Comparison of ENCODE assay signal across 26 cellular contexts in the genomic region with DNA sequence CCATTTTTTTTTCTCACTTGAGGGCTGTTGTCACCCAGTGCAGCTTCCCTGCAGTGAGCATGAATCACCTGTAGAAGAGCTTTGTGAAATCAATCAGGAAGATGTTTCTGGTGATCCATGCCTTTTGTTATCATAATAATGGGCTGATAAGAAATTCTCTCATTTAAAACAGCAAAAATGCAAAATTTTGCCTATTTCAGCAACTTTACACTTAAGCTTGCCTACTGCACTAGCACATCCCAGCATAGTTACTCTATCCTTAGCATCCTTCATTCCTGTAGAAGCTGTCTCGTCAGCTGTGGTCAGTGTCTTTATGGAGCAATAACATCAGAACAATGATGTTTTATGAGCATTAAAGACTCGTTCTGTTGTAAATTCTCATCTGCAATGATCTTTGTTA.
"Had no signal": no experiment of that assay in that cellular context is flagged by ENCODE, and none has a peak within 500 bp of the region (broad histone marks: within the 10 kb centered on the region; RNA-seq: fewer than 3 reads in every experiment).

No MANE protein-coding gene starts in this region.

- H3K9me3 ChIP-seq: ascending aorta, gastrocnemius medialis, suprapubic skin, tibial artery had no signal

- H3K4me1 ChIP-seq: ascending aorta, gastrocnemius medialis, spleen, suprapubic skin, tibial artery had no signal

- H3K27ac ChIP-seq: ascending aorta, cardiac muscle cell, coronary artery, dorsolateral prefrontal cortex, gastrocnemius medialis, spleen, suprapubic skin, tibial artery, WERI-Rb-1 had no signal

- H3K27me3 ChIP-seq: ascending aorta, cardiac muscle cell, dorsolateral prefrontal cortex, gastrocnemius medialis, spleen, suprapubic skin, tibial artery had no signal

- DNase-seq: activated CD4-positive, alpha-beta memory T cell treated with anti-CD3 and anti-CD28 coated beads for 36 hours; activated CD4-positive, alpha-beta T cell treated with anti-CD3 and anti-CD28 coated beads, Interleukin-2, amount 10 ng/mL, durations not matched to agents 24 days and 14 days; activated CD4-positive, CD25-positive, alpha-beta regulatory T cell treated with anti-CD3 and anti-CD28 coated beads, Interleukin-2, amount 50 U/mL, for 72 hours; activated CD8-positive, alpha-beta memory T cell treated with anti-CD3 and anti-CD28 coated beads, Interleukin-2, amount 50 U/mL, for 48 hours; activated gamma-delta T cell; activated naive CD4-positive, alpha-beta T cell treated with anti-CD3 and anti-CD28 coated beads, Interleukin-2, amount 10 ng/mL, durations not matched to agents 7 days and 5 days; activated naive CD8-positive, alpha-beta T cell treated with anti-CD3 and anti-CD28 coated beads, Interleukin-2, amount 10 ng/mL, durations not matched to agents 7 days and 5 days; activated T-cell treated with anti-CD3 and anti-CD28 coated beads, Interleukin-2, amount 50 U/mL, for 24 hours; dorsolateral prefrontal cortex; effector memory CD4-positive, alpha-beta T cell; erythroblast; gastrocnemius medialis; glutamatergic neuron; left cardiac atrium; left ventricle myocardium superior; naive B cell; right cardiac atrium; spleen; stimulated activated naive CD4-positive, alpha-beta T cell; T-helper 9 cell; tibial artery; WERI-Rb-1 had no signal

- H3K36me3 ChIP-seq: ascending aorta, cardiac muscle cell, gastrocnemius medialis, spleen, suprapubic skin, tibial artery, WERI-Rb-1 had no signal

- H3K4me3 ChIP-seq: ascending aorta, cardiac muscle cell, coronary artery, dorsolateral prefrontal cortex, gastrocnemius medialis, spleen, suprapubic skin, tibial artery had no signal
